8 cellular contexts compared by ENCODE assay signal in genomic region chr1:8871965-8872399, GRCh38. TPM values are rescaled to one million over a fixed set of nuclear protein-coding genes. Genes with fewer than 3 reads are reported as not detected.
DNase-seq lines count a peak whose midpoint lies in the region; ATAC-seq and TF ChIP-seq lines count a peak whose summit lies in the region.

No MANE protein-coding gene starts in this region.

- peaks cover 100% of the 10 kb centered on the region for H3K79me2 ChIP-seq in Loucy (ENCODE audit: insufficient read depth, low read length)

- peaks cover 98% of the 10 kb centered on the region for H4K20me1 ChIP-seq in Loucy (ENCODE audit: insufficient read depth, low read length, poor library complexity, severe bottlenecking)

- TF ChIP-seq CTCF in CD4-positive, alpha-beta T cell (IDR thresholded peaks at IDR 0.05): no peak
- TF ChIP-seq CTCF in Loucy (conservative IDR thresholded peaks at IDR 0.05; ENCODE audit: low read length) (no peak), colonic mucosa (IDR thresholded peaks at IDR 0.05) (no peak), brain microvascular endothelial cell (IDR thresholded peaks at IDR 0.05; ENCODE audit: low read depth, low read length, missing control alignments) (no peak)

- in situ Hi-C loops in brain microvascular endothelial cell (cut with HindIII; ENCODE audit: low pct_ligation_motif_present, low sequenced_read_pairs): no loop called here

- H3F3A ChIP-seq in Loucy (ENCODE audit: low read depth): 0 out of 2 replicates have a peak, but pooled peaks cover 8% of the 10 kb centered on the region

- no peaks in the 10 kb centered on the region for H3K9me2 ChIP-seq in Loucy (replicated peaks; ENCODE audit: low read depth, low read length)

- peak overlapping the region; percentile 99 for H3K9ac ChIP-seq in Loucy (ENCODE audit: low read depth, low read length, poor library complexity, severe bottlenecking)
- peak overlapping the region in 1 of 2 donors; percentile 15 for H3K9ac ChIP-seq in colonic mucosa (ENCODE audit: low read depth in 2 of 2, low read length in 2 of 2)

- no peak for ATAC-seq in CD4-positive, alpha-beta T cell (ENCODE audit: poor library complexity)
- ATAC-seq in HG03469 (IDR thresholded peaks at IDR 0.05; ENCODE audit: unreplicated experiment): no peak

- no peaks in the 10 kb centered on the region for H3K9me3 ChIP-seq in CD4-positive, alpha-beta T cell (ENCODE audit: control insufficient read depth, low read length)
- H3K9me3 ChIP-seq in Loucy (ENCODE audit: insufficient read depth, low read depth, low read length) (no peaks in the 10 kb centered on the region), colonic mucosa (no peaks in the 10 kb centered on the region), muscle layer of duodenum (ENCODE audit: control insufficient read depth in 1 of 2, low read length in 2 of 2) (no peaks in the 10 kb centered on the region)

- CTCF ChIA-PET in CD4-positive, alpha-beta T cell (lab: Charles Lee): interaction anchor here (0.9 to 6.1 kb wide), 2 partner anchors 10 to 116 kb away, joined by 3 to 19 read pairs; no protein-coding TSS in a partner anchor

- H3K36me3 Mint-ChIP-seq in CD4-positive, alpha-beta T cell (ENCODE audit: low read depth): peaks cover 91% of the 10 kb centered on the region

- POLR2A ChIA-PET in CD4-positive, alpha-beta T cell (lab: Charles Lee): interaction anchor here (2.1 kb wide), 1 partner anchor 13 kb away, joined by 6 read pairs; no protein-coding TSS in a partner anchor

- no peaks in the 10 kb centered on the region for H3K27me3 ChIP-seq in CD4-positive, alpha-beta T cell (ENCODE audit: control insufficient read depth, insufficient read depth, low read length)
- H3K27me3 ChIP-seq in Loucy (ENCODE audit: insufficient read depth, low read length, poor library complexity, severe bottlenecking) (peaks cover 2% of the 10 kb centered on the region), colonic mucosa (no peaks in the 10 kb centered on the region), muscle layer of duodenum (ENCODE audit: low read depth, low read length) (no peaks in the 10 kb centered on the region), brain microvascular endothelial cell (replicated peaks) (no peaks in the 10 kb centered on the region)

- no peak for DNase-seq in CD4-positive, alpha-beta T cell
- DNase-seq in colonic mucosa: no peak
- DNase-seq in NCI-H446 (lab: John Stamatoyannopoulos, UW): no peak
- DNase-seq in brain microvascular endothelial cell: no peak
- DNase-seq in activated gamma-delta T cell treated with Interleukin-2 at 50 U/mL for 16 hours: no peak

- peaks cover 65% of the 10 kb centered on the region for H3K4me1 ChIP-seq in Loucy (ENCODE audit: insufficient read depth, low read length, poor library complexity, severe bottlenecking)
- H3K4me1 ChIP-seq in colonic mucosa: peaks cover 33% of the 10 kb centered on the region
- H3K4me1 ChIP-seq in muscle layer of duodenum (ENCODE audit: control insufficient read depth in 1 of 2, insufficient read depth in 2 of 2, low read length in 2 of 2): peaks cover 19 to 38% of the 10 kb centered on the region in 2 donors

- H3K27ac Mint-ChIP-seq in CD4-positive, alpha-beta T cell: peak overlapping the region; percentile 92

- H3K9me3 Mint-ChIP-seq in CD4-positive, alpha-beta T cell: no peaks in the 10 kb centered on the region

- peak overlapping the region; percentile 89 for H3K4me3 ChIP-seq in Loucy (ENCODE audit: low read length, poor library complexity, severe bottlenecking)
- H3K4me3 ChIP-seq in colonic mucosa: no peak overlapping the region
- no peak overlapping the region for H3K4me3 ChIP-seq in muscle layer of duodenum (ENCODE audit: low read depth in 1 of 2, low read length in 2 of 2)
- no peak overlapping the region for H3K4me3 ChIP-seq in brain microvascular endothelial cell (ENCODE audit: low read depth, low read length)

- intact Hi-C loops in CD4-positive, alpha-beta T cell (cut with DNase I, micrococcal nuclease): loop anchor here in 1 of 2 experiments (10.0 kb wide), 2 partner anchors 907 to 1087 kb away; partner anchors contain the start of genes PARK7 and PER3
- intact Hi-C loops in colonic mucosa (cut with DNase I): loop anchor here (5.0 kb wide), 1 partner anchor 115 kb away; no protein-coding TSS in a partner anchor

- no peak overlapping the region for H2AFZ ChIP-seq in Loucy (ENCODE audit: low read length)

- no peaks in the 10 kb centered on the region for H3K27me3 Mint-ChIP-seq in CD4-positive, alpha-beta T cell

- H3K4me2 ChIP-seq in Loucy (ENCODE audit: low read depth, low read length, poor library complexity, severe bottlenecking): peak overlapping the region; percentile 87

- H3K36me3 ChIP-seq in Loucy (ENCODE audit: insufficient read depth, low read length): peaks cover 98% of the 10 kb centered on the region
- peaks cover 28% of the 10 kb centered on the region for H3K36me3 ChIP-seq in colonic mucosa
- peaks cover 64 to 68% of the 10 kb centered on the region in 2 donors for H3K36me3 ChIP-seq in muscle layer of duodenum (ENCODE audit: control insufficient read depth in 1 of 2, insufficient read depth in 2 of 2, low read length in 2 of 2)
- H3K36me3 ChIP-seq in brain microvascular endothelial cell (replicated peaks): peaks cover 90% of the 10 kb centered on the region

- H3K4me3 Mint-ChIP-seq in CD4-positive, alpha-beta T cell: no peak overlapping the region

- H3K27ac ChIP-seq in CD4-positive, alpha-beta T cell (ENCODE audit: low read depth, low read length): no peak overlapping the region
- H3K27ac ChIP-seq in colonic mucosa (peak overlapping the region; percentile 36), muscle layer of duodenum (ENCODE audit: low read length) (peak overlapping the region; percentile 52), brain microvascular endothelial cell (no peak overlapping the region)

- peaks cover 57% of the 10 kb centered on the region for H3K4me1 Mint-ChIP-seq in CD4-positive, alpha-beta T cell (ENCODE audit: low read depth)

RNA-seq across cellular contexts. Expression of gene ENO1, which starts 6.5 kb away (rescaled TPM):
- total RNA-seq in CD4-positive, alpha-beta T cell: 100 to 1,000 TPM; 120 to 129 TPM
- 1,000 to 10,000 TPM in 1 of 2 donors, 100 to 1,000 TPM in 1; 982 to 1,067 TPM for total RNA-seq in colonic mucosa

RNA-seq across cellular contexts. Expression of gene RERE, which starts 54.5 kb away (rescaled TPM):
- 10 to 100 TPM; 78.4 to 84.0 TPM for total RNA-seq in CD4-positive, alpha-beta T cell
- total RNA-seq in colonic mucosa: 100 to 1,000 TPM in 1 of 2 donors, 10 to 100 TPM in 1; 96.0 to 105 TPM

Comparison
In these comparisons a context has a peak if more than half of its experiments do, and no peak if none do; other contexts are left out.
1. H3K27ac ChIP-seq: peak in colonic mucosa (single experiment) and muscle layer of duodenum (single experiment); none in CD4-positive, alpha-beta T cell (single experiment) and brain microvascular endothelial cell (single experiment).
2. RNA of gene ENO1, which starts 6.5 kb away (total RNA-seq): 982 to 1,067 TPM in colonic mucosa; 120 to 129 TPM in CD4-positive, alpha-beta T cell; every median in the first group is over 4 times any median in the second.